27 cellular contexts compared by ENCODE assay signal in the genomic region with DNA sequence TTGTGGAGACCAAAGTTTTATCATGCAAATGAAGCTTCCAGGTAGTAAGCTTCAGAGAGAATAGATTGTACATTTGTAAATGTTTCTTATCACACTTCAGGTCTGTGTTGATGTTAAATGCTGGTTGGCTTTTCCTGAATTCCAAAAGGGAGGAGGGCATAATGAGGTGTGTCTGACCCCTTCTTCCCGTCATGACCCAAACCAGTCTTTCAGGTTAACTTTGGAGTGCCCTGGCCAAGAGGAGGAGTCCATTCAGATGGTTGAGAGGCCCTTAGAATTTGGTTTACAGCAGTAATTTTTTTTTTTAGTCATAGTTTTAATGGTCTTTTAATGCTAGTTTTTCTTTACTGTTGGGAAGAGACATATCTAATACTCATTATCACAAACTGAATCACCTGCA. TPM values are rescaled to one million over a fixed set of nuclear protein-coding genes. Genes with fewer than 3 reads are reported as not detected.
"Had no signal": no experiment of that assay in that cellular context is flagged by ENCODE, and none has a peak within 500 bp of the region (broad histone marks: within the 10 kb centered on the region; RNA-seq: fewer than 3 reads in every experiment).

No MANE protein-coding gene starts in this region.

- H3K4me2 ChIP-seq: SK-N-SH had no signal

- ATAC-seq: HepG2, Panc1, PC-3 had no signal

- H3K9ac ChIP-seq: SK-N-SH had no signal

- H3K9me3 ChIP-seq: MG63, SK-N-SH had no signal

- DNase-seq: IMR-90; Karpas-422; KG1; MG63; NCI-H1105; NCI-H1417; NCI-H1436 treated with DMSO at 0.1 percent for 48 hours; NCI-H1694; NCI-H187 treated with DMSO at 0.1 percent for 48 hours; NCI-H2029 treated with DMSO at 0.1 percent for 48 hours; NCI-H2107; NCI-H2227 treated with DMSO at 0.1 percent for 48 hours; NCI-H524; NCI-H69; NCI-H774; NK-92 treated with Interleukin-12 subunit alpha and Interleukin-12 subunit beta, amount 100 ng/mL, for 24 hours; PC-3; SHP77; SK-N-SH; SW 1271 had no signal

- H3K27ac ChIP-seq: RWPE1 had no signal

- H3K4me3 ChIP-seq: MG63 had no signal

- H3K36me3 ChIP-seq: MG63 had no signal

RNA-seq across cellular contexts. Expression of a gene that starts 2.5 kb away (rescaled TPM):
- total RNA-seq: HepG2, HT1080, IMR-90, NCI-H460, OCI-LY7, PC-3, SK-MEL-5 had no signal
- polyA plus RNA-seq: HepG2, IMR-90, SK-N-SH had no signal

RNA-seq across cellular contexts. Expression of a gene that starts 54.4 kb away (rescaled TPM):
- total RNA-seq: HepG2, HT1080, IMR-90, NCI-H460, OCI-LY7, PC-3, SK-MEL-5 had no signal
- polyA plus RNA-seq: HepG2, IMR-90, SK-N-SH had no signal
